21 cellular contexts compared by ENCODE assay signal in genomic region chr4:21457086-21457840, GRCh38.
"Had no signal": no experiment of that assay in that cellular context is flagged by ENCODE, and none has a peak within 500 bp of the region (broad histone marks: within the 10 kb centered on the region; RNA-seq: fewer than 3 reads in every experiment).

No MANE protein-coding gene starts in this region.

- ATAC-seq: stimulated activated effector memory CD8-positive, alpha-beta T cell treated with anti-CD3 and anti-CD28 coated beads, Interleukin-12 subunit alpha, Interleukin-12 subunit beta, amount 100 ng/mL, for 72 hours; stimulated activated memory B cell treated with anti-CD40 and anti-IgM and Interleukin-4, amounts not matched to agents 10 μg/mL and 1 μg/mL and 100 μg/mL, for 72 hours; stimulated activated naive B cell treated with anti-CD40 and anti-IgM and Interleukin-4, amounts not matched to agents 10 μg/mL and 1 μg/mL and 100 μg/mL, for 72 hours; stimulated activated naive CD8-positive, alpha-beta T cell treated with anti-CD3 and anti-CD28 coated beads, Interleukin-15, amount 100 ng/mL, for 72 hours; stimulated activated naive CD8-positive, alpha-beta T cell treated with anti-CD3 and anti-CD28 coated beads, Interleukin-15, Interleukin-2, amounts not matched to agents 100 U/mL and 50 U/mL, for 24 hours; upper lobe of right lung had no signal

- DNase-seq: stimulated activated CD4-positive, alpha-beta T cell treated with anti-CD3 and anti-CD28 coated beads, Interleukin-2, amount 100 ng/mL, for 48 hours; stimulated activated CD4-positive, alpha-beta T cell treated with anti-CD3 and anti-CD28 coated beads, Interleukin-4, amount 100 ng/mL, for 1 hour; stimulated activated CD4-positive, alpha-beta T cell treated with anti-CD3 and anti-CD28 coated beads, Interleukin-4, amount 100 ng/mL, for 24 hours; stimulated activated CD4-positive, alpha-beta T cell treated with anti-CD3 and anti-CD28 coated beads, Interleukin-4, amount 100 ng/mL, for 4 hours; stimulated activated CD8-positive, alpha-beta memory T cell treated with anti-CD3 and anti-CD28 coated beads, Interleukin-4, amount 100 ng/mL, for 48 hours; stimulated activated naive B cell treated with anti-CD40 and anti-IgM and Interleukin-4, amounts not matched to agents 10 μg/mL and 1 μg/mL and 100 μg/mL, for 72 hours; stimulated activated naive CD4-positive, alpha-beta T cell; stimulated activated naive CD4-positive, alpha-beta T cell treated with Interleukin-2 at 50 U/mL for 16 hours; stimulated activated naive CD8-positive, alpha-beta T cell treated with anti-CD3 and anti-CD28 coated beads, Interleukin-15, amount 100 ng/mL, for 72 hours; stimulated activated naive CD8-positive, alpha-beta T cell treated with anti-CD3 and anti-CD28 coated beads, Interleukin-15, Interleukin-2, amounts not matched to agents 100 U/mL and 50 U/mL, for 24 hours; stomach; testis; thyroid gland; tibial artery; transverse colon; trophoblast cell; upper lobe of left lung; upper lobe of right lung; uterus had no signal
